1 cellular context compared by ENCODE assay signal in the genomic region with DNA sequence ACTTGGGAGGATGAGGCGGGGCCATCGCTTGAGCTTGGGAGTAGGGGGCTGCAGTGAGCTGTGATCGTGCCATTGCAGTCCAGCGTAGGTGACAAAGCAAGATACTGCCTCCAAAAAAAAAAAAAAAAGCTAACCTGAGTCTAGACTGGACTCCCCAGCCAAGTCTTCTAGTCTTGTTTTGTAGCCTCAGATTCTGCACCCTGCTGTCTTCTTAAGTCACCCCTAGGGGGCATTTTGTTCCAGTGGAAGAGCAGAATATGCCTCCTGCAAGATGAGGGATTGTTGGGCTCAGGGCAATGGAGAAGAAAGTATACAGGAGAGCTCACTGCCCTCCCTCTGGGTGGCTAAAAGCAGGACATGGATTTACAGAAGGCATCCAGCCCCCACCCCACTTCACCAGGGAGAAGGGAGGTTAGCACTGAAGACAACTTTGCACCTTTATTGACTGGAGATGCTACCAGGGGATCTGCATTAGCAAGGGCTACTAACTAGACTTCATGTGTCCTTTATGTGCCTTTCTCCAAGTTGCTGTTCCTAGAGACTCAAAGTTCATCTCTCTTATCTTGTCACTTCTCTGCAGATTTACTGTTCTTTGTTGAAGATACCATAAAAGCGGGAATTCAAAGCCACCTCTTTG.
TF ChIP-seq lines count a peak whose summit lies in the region.

No MANE protein-coding gene starts in this region.

TF ChIP-seq in IMR-90, 13 proteins besides CTCF, POLR2A, EP300 and RAD21:
- TF ChIP-seq CHD1 (IDR thresholded peaks at IDR 0.05; ENCODE audit: low read depth, low read length) (no peak), FOS (IDR thresholded peaks at IDR 0.05; ENCODE audit: low read depth, low read length) (no peak), MAZ (IDR thresholded peaks at IDR 0.05; ENCODE audit: borderline replicate concordance, low read depth, low read length) (no peak), ELK1 (IDR thresholded peaks at IDR 0.05; ENCODE audit: borderline replicate concordance, low read depth, low read length) (no peak), NFE2L2 (IDR thresholded peaks at IDR 0.05; ENCODE audit: low read depth, low read length) (no peak), RCOR1 (IDR thresholded peaks at IDR 0.05; ENCODE audit: insufficient replicate concordance, low read length) (no peak), MXI1 (IDR thresholded peaks at IDR 0.05; ENCODE audit: borderline replicate concordance, low read depth, low read length) (no peak), SMC3 (IDR thresholded peaks at IDR 0.05; ENCODE audit: low read depth, low read length) (no peak)
- TF ChIP-seq, protein P1, sequence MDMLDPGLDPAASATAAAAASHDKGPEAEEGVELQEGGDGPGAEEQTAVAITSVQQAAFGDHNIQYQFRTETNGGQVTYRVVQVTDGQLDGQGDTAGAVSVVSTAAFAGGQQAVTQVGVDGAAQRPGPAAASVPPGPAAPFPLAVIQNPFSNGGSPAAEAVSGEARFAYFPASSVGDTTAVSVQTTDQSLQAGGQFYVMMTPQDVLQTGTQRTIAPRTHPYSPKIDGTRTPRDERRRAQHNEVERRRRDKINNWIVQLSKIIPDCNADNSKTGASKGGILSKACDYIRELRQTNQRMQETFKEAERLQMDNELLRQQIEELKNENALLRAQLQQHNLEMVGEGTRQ (IDR thresholded peaks at IDR 0.05; ENCODE audit: low read depth, low read length), result no peak
